Comparison of ENCODE assay signal across 21 cellular contexts in genomic region chr4:93832097-93832496, GRCh38. TPM values are rescaled to one million over a fixed set of nuclear protein-coding genes. Genes with fewer than 3 reads are reported as not detected.
"Had no signal": no experiment of that assay in that cellular context is flagged by ENCODE, and none has a peak within 500 bp of the region (broad histone marks: within the 10 kb centered on the region; RNA-seq: fewer than 3 reads in every experiment).

No MANE protein-coding gene starts in this region.

- DNase-seq: activated CD4-positive, alpha-beta T cell treated with anti-CD3 and anti-CD28 coated beads for 4 hours; activated CD8-positive, alpha-beta memory T cell treated with anti-CD3 and anti-CD28 coated beads, Interleukin-2, amount 50 U/mL, for 48 hours; activated CD8-positive, alpha-beta T cell treated with anti-CD3 and anti-CD28 coated beads for 36 hours; activated naive CD4-positive, alpha-beta T cell; effector CD8-positive, alpha-beta T cell; gastrocnemius medialis; lower lobe of right lung; midbrain; naive thymus-derived CD8-positive, alpha-beta T cell; occipital lobe; right lobe of liver; stimulated activated CD4-positive, alpha-beta T cell treated with anti-CD3 and anti-CD28 coated beads, Interleukin-1b, Interleukin-23, amount 100 ng/mL, for 48 hours; stimulated activated naive B cell treated with anti-CD40 and anti-IgM and Interleukin-4, amounts not matched to agents 10 μg/mL and 1 μg/mL and 100 μg/mL, for 72 hours; T1000; WERI-Rb-1 had no signal

- H3K27ac Mint-ChIP-seq: activated CD8-positive, alpha-beta T cell treated with anti-CD3 and anti-CD28 coated beads for 36 hours; naive thymus-derived CD8-positive, alpha-beta T cell; progenitor cell of endocrine pancreas; stimulated activated naive B cell treated with anti-CD40 and anti-IgM and Interleukin-4, amounts not matched to agents 10 μg/mL and 1 μg/mL and 100 μg/mL, for 72 hours had no signal

- H3K27ac ChIP-seq: cardiac muscle cell, epithelial cell of prostate, gastrocnemius medialis, hepatocyte, lower lobe of right lung, right lobe of liver, tibial nerve, WERI-Rb-1 had no signal

- H3K4me3 Mint-ChIP-seq: activated CD8-positive, alpha-beta T cell treated with anti-CD3 and anti-CD28 coated beads for 36 hours; naive thymus-derived CD8-positive, alpha-beta T cell; stimulated activated naive B cell treated with anti-CD40 and anti-IgM and Interleukin-4, amounts not matched to agents 10 μg/mL and 1 μg/mL and 100 μg/mL, for 72 hours had no signal

- ATAC-seq: activated CD8-positive, alpha-beta T cell treated with anti-CD3 and anti-CD28 coated beads for 36 hours; gastrocnemius medialis; lower lobe of right lung; naive thymus-derived CD8-positive, alpha-beta T cell; right lobe of liver; stimulated activated naive B cell treated with anti-CD40 and anti-IgM and Interleukin-4, amounts not matched to agents 10 μg/mL and 1 μg/mL and 100 μg/mL, for 72 hours had no signal

- H3K4me3 ChIP-seq: cardiac muscle cell, gastrocnemius medialis, hepatocyte, lower lobe of right lung, right lobe of liver, tibial nerve had no signal

- H3K79me2 ChIP-seq: hepatocyte had no signal

- H3K9me3 Mint-ChIP-seq: activated CD8-positive, alpha-beta T cell treated with anti-CD3 and anti-CD28 coated beads for 36 hours had no signal

- H3K36me3 ChIP-seq: cardiac muscle cell, gastrocnemius medialis, lower lobe of right lung, right lobe of liver, tibial nerve, WERI-Rb-1 had no signal

- H3K9me3 ChIP-seq: gastrocnemius medialis, lower lobe of right lung, right lobe of liver, tibial nerve had no signal

- H2AFZ ChIP-seq: hepatocyte had no signal

- H3K4me2 ChIP-seq: hepatocyte had no signal

RNA-seq across cellular contexts. Expression of gene ATOH1, which starts 3.5 kb away (rescaled TPM):
- total RNA-seq: activated CD8-positive, alpha-beta T cell treated with anti-CD3 and anti-CD28 coated beads for 36 hours; cardiac muscle cell; lower lobe of right lung; naive thymus-derived CD8-positive, alpha-beta T cell; occipital lobe; progenitor cell of endocrine pancreas; right lobe of liver; subcutaneous adipose tissue; tibial nerve had no signal
- polyA plus RNA-seq: cardiac muscle cell; naive thymus-derived CD8-positive, alpha-beta T cell had no signal
